In the genomic region with DNA sequence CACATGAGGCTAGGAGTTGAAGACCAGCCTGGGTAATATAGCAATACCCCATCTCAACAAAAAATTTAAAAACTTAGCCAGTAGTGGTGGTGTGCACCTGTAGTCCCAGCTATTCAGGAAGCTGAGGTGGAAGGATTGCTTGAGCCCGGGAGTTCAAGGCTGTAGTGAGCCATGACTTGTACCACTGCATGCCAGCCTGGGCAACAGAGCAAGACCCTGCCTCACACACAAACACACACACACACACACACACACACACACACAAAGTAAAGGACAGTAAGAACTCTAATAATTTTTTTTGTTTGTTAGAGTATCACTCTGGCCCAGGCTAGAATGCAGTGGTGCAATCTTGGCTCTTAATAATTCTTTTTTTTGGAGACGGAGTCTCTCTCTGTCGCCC, we compare ENCODE assay signal across 28 cellular contexts.
A peak's percentile ranks its signal among the peaks of the same experiment; 100 is the strongest.
DNase-seq lines count a peak whose midpoint lies in the region; ATAC-seq and TF ChIP-seq lines count a peak whose summit lies in the region.
"Had no signal": no experiment of that assay in that cellular context is flagged by ENCODE, and none has a peak within 500 bp of the region (broad histone marks: within the 10 kb centered on the region; RNA-seq: fewer than 3 reads in every experiment).

No MANE protein-coding gene starts in this region.

- no peaks in the 10 kb centered on the region for H3K36me3 Mint-ChIP-seq in WTC11
- H3K36me3 Mint-ChIP-seq: CD14-positive monocyte; CD4-positive, alpha-beta memory T cell; CD4-positive, CD25-positive, alpha-beta regulatory T cell; CD8-positive, alpha-beta T cell had no signal

- H3K36me3 ChIP-seq in HEK293 (ENCODE audit: control insufficient read depth in 2 of 2, insufficient read depth in 1 of 2, low read length in 2 of 2): no peaks in the 10 kb centered on the region; a peak in 1 of 3 replicates
- H3K36me3 ChIP-seq: BE2C had no signal

- no peaks in the 10 kb centered on the region for H3K27me3 Mint-ChIP-seq in WTC11 (ENCODE audit: low read depth)
- H3K27me3 Mint-ChIP-seq: B cell; CD4-positive, alpha-beta memory T cell; CD4-positive, alpha-beta T cell had no signal

- peaks cover 26% of the 10 kb centered on the region for H3K4me1 ChIP-seq in HEK293 (ENCODE audit: control insufficient read depth, insufficient read depth, low read length)
- H3K4me1 ChIP-seq: A549, BE2C, Caco-2 had no signal

- peaks cover 39% of the 10 kb centered on the region for H3K4me1 Mint-ChIP-seq in WTC11
- H3K4me1 Mint-ChIP-seq: B cell; CD14-positive monocyte; CD8-positive, alpha-beta memory T cell had no signal

- no peak overlapping the region for H3K27ac Mint-ChIP-seq in WTC11
- H3K27ac Mint-ChIP-seq: B cell; CD4-positive, alpha-beta memory T cell; CD4-positive, alpha-beta T cell; CD4-positive, CD25-positive, alpha-beta regulatory T cell; CD8-positive, alpha-beta memory T cell; CD8-positive, alpha-beta T cell had no signal

- TF ChIP-seq CTCF in HEK293 (tag by site-specific recombination; IDR thresholded peaks at IDR 0.05) (no peak), VCaP (conservative IDR thresholded peaks at IDR 0.05) (no peak), WTC11 (IDR thresholded peaks at IDR 0.05) (no peak)

- POLR2A ChIA-PET in HEK293 (lab: Yijun Ruan, JAX): interaction anchor here (0.8 kb wide), 1 partner anchor 37 kb away, joined by 8 read pairs; no protein-coding TSS in a partner anchor
- POLR2A ChIA-PET in WTC11 (lab: Charles Lee): interaction anchor here (0.6 kb wide), 1 partner anchor 123 kb away, joined by 3 read pairs; no protein-coding TSS in a partner anchor

- 0 out of 2 replicates have a peak overlapping the region, but pooled peaks have one; percentile 29 for H3K27ac ChIP-seq in HEK293 (ENCODE audit: extremely low read depth, low read depth, low read length)
- peak overlapping the region; percentile 44 for H3K27ac ChIP-seq in VCaP
- H3K27ac ChIP-seq: 22Rv1; A549; BLaER1; BLaER1 treated with 17β-estradiol and CSF1 and Interleukin-3, amounts not matched to agents 10 nM and 100 nM; C4-2B had no signal

- no peak for DNase-seq in WTC11 (ENCODE audit: low spot score)
- no peak for DNase-seq in NCI-H748 (lab: John Stamatoyannopoulos, UW; ENCODE audit: unreplicated experiment)
- DNase-seq in NCI-H69 (lab: John Stamatoyannopoulos, UW): no peak
- DNase-seq: 8988T; ACHN; AML-193; BE2C; Caco-2; Calu3; CD4-positive, alpha-beta memory T cell; CD4-positive, alpha-beta T cell; CD4-positive, CD25-positive, alpha-beta regulatory T cell; CD8-positive, alpha-beta memory T cell; CD8-positive, alpha-beta T cell; DMS 273 treated with DMSO at 0.1 percent for 48 hours; DMS53; DND-41; EL had no signal

- H3K9me3 ChIP-seq in HEK293 (ENCODE audit: control insufficient read depth, insufficient read depth, low read depth, low read length): no peaks in the 10 kb centered on the region
- H3K9me3 ChIP-seq: A549, BE2C, Caco-2 had no signal

- CTCF ChIA-PET in HEK293 (lab: Yijun Ruan, JAX): interaction anchor here (0.7 to 1.4 kb wide), 3 partner anchors 17 to 425 kb away, joined by 3 read pairs; no protein-coding TSS in a partner anchor
- CTCF ChIA-PET in WTC11 (lab: Charles Lee): interaction anchor here (0.6 to 1.6 kb wide), 3 partner anchors 16 to 59 kb away, joined by 3 to 4 read pairs (median 4); no protein-coding TSS in a partner anchor

- no peak overlapping the region for H3K4me3 ChIP-seq in HEK293 (ENCODE audit: low read depth, low read length)
- H3K4me3 ChIP-seq: A549; BLaER1; BLaER1 treated with 17β-estradiol and CSF1 and Interleukin-3, amounts not matched to agents 10 nM and 100 nM had no signal

- no peak for ATAC-seq in WTC11
- no peak for ATAC-seq in HG02973 (IDR thresholded peaks at IDR 0.05; ENCODE audit: unreplicated experiment)
- ATAC-seq: A549; CD8-positive, alpha-beta T cell had no signal

- H3K9me3 Mint-ChIP-seq in WTC11: no peaks in the 10 kb centered on the region
- H3K9me3 Mint-ChIP-seq: CD4-positive, alpha-beta memory T cell; CD4-positive, alpha-beta T cell; CD4-positive, CD25-positive, alpha-beta regulatory T cell; CD8-positive, alpha-beta T cell had no signal

- H3K4me3 Mint-ChIP-seq in WTC11: no peak overlapping the region
- H3K4me3 Mint-ChIP-seq: B cell; CD14-positive monocyte; CD4-positive, alpha-beta memory T cell; CD4-positive, alpha-beta T cell; CD4-positive, CD25-positive, alpha-beta regulatory T cell; CD8-positive, alpha-beta memory T cell; CD8-positive, alpha-beta T cell had no signal

TF ChIP-seq in HEK293, 187 proteins besides CTCF, POLR2A, EP300 and RAD21:
- TF ChIP-seq ZNF660 (tag by site-specific recombination; IDR thresholded peaks at IDR 0.05) (no peak), ZSCAN4 (tag by site-specific recombination; IDR thresholded peaks at IDR 0.05) (peak; percentile 73; the same call in 1 of the 2 replicates), ZSCAN16 (tag by site-specific recombination; IDR thresholded peaks at IDR 0.05) (0 out of 2 replicates have a peak, but pooled peaks have one; percentile 30), ZNF362 (tag by site-specific recombination; IDR thresholded peaks at IDR 0.05) (no peak), ZNF121 (tag by site-specific recombination; IDR thresholded peaks at IDR 0.05) (peak; percentile 98)
TF ChIP-seq in HEK293: peak in this region for 3.

TF ChIP-seq in WTC11, 78 proteins besides CTCF, POLR2A, EP300 and RAD21:
- TF ChIP-seq JUN (CRISPR knock-in tag; IDR thresholded peaks at IDR 0.05) (no peak), ZNF121 (CRISPR knock-in tag; IDR thresholded peaks at IDR 0.05) (peak; percentile 84)

Comparison
In these comparisons a context has a peak if more than half of its experiments do, and no peak if none do; other contexts are left out.
1. Of the 8 proteins assayed by ChIP-seq in both HEK293 and WTC11: peak only in HEK293: none; only in WTC11: none; in both: ZNF121; in neither: 7.